ENCODE assay signal across 22 cellular contexts in genomic region chr18:37381554-37381953, GRCh38.
DNase-seq lines count a peak whose midpoint lies in the region; ATAC-seq and TF ChIP-seq lines count a peak whose summit lies in the region.
"Had no signal": no experiment of that assay in that cellular context is flagged by ENCODE, and none has a peak within 500 bp of the region (broad histone marks: within the 10 kb centered on the region; RNA-seq: fewer than 3 reads in every experiment).

No MANE protein-coding gene starts in this region.

- H3K4me1 Mint-ChIP-seq in endodermal cell (peaks cover 11% of the 10 kb centered on the region), neural progenitor cell (no peaks in the 10 kb centered on the region)
- no peaks in the 10 kb centered on the region for H3K4me1 Mint-ChIP-seq in stimulated activated memory B cell treated with anti-CD40 and anti-IgM and Interleukin-4, amounts not matched to agents 10 μg/mL and 1 μg/mL and 100 μg/mL, for 72 hours
- H3K4me1 Mint-ChIP-seq: B cell, CD14-positive monocyte had no signal

- H3K4me1 ChIP-seq in endodermal cell (ENCODE audit: control insufficient read depth, insufficient read depth, low read length) (no peaks in the 10 kb centered on the region), neural progenitor cell (peaks cover 5% of the 10 kb centered on the region)
- H3K4me1 ChIP-seq: SJCRH30 had no signal

- H3K36me3 ChIP-seq in endodermal cell (ENCODE audit: control insufficient read depth, insufficient read depth, low read length) (no peaks in the 10 kb centered on the region), neural progenitor cell (no peaks in the 10 kb centered on the region)
- H3K36me3 ChIP-seq: SJCRH30 had no signal

- peak; percentile 67 for TF ChIP-seq CTCF in endodermal cell (conservative IDR thresholded peaks at IDR 0.05)
- peak; percentile 20 for TF ChIP-seq CTCF in neural progenitor cell (IDR thresholded peaks at IDR 0.05)

- H3K4me3 ChIP-seq in endodermal cell (ENCODE audit: low read length) (no peak overlapping the region), neural progenitor cell (no peak overlapping the region)
- H3K4me3 ChIP-seq: PC-9, SJCRH30 had no signal

- no peaks in the 10 kb centered on the region for H3K9me3 ChIP-seq in endodermal cell (ENCODE audit: control insufficient read depth, low read length)
- no peaks in the 10 kb centered on the region for H3K9me3 ChIP-seq in neural progenitor cell (ENCODE audit: low read depth)
- H3K9me3 ChIP-seq: SJCRH30 had no signal

- H3K27me3 Mint-ChIP-seq in endodermal cell (ENCODE audit: insufficient read depth) (peaks cover 19% of the 10 kb centered on the region), neural progenitor cell (ENCODE audit: insufficient read depth, low read depth) (peaks cover 10% of the 10 kb centered on the region)
- peaks cover 13% of the 10 kb centered on the region for H3K27me3 Mint-ChIP-seq in stimulated activated memory B cell treated with anti-CD40 and anti-IgM and Interleukin-4, amounts not matched to agents 10 μg/mL and 1 μg/mL and 100 μg/mL, for 72 hours

- H3K4me3 Mint-ChIP-seq in endodermal cell (no peak overlapping the region), neural progenitor cell (no peak overlapping the region)
- H3K4me3 Mint-ChIP-seq in stimulated activated memory B cell treated with anti-CD40 and anti-IgM and Interleukin-4, amounts not matched to agents 10 μg/mL and 1 μg/mL and 100 μg/mL, for 72 hours: no peak overlapping the region
- H3K4me3 Mint-ChIP-seq: B cell; CD14-positive monocyte; CD8-positive, alpha-beta memory T cell had no signal

- no peak overlapping the region for H3K9ac ChIP-seq in endodermal cell (ENCODE audit: extremely low read depth, low read length, poor library complexity, severe bottlenecking)
- H3K9ac ChIP-seq in neural progenitor cell: no peak overlapping the region

- H3K36me3 Mint-ChIP-seq in endodermal cell (ENCODE audit: low read depth) (no peaks in the 10 kb centered on the region), neural progenitor cell (no peaks in the 10 kb centered on the region)
- no peaks in the 10 kb centered on the region for H3K36me3 Mint-ChIP-seq in stimulated activated memory B cell treated with anti-CD40 and anti-IgM and Interleukin-4, amounts not matched to agents 10 μg/mL and 1 μg/mL and 100 μg/mL, for 72 hours
- H3K36me3 Mint-ChIP-seq: CD14-positive monocyte; CD8-positive, alpha-beta memory T cell had no signal

- H3K27me3 ChIP-seq in endodermal cell (ENCODE audit: control insufficient read depth, insufficient read depth, low read length, poor library complexity, severe bottlenecking) (peaks cover 12% of the 10 kb centered on the region), neural progenitor cell (no peaks in the 10 kb centered on the region)
- H3K27me3 ChIP-seq: SJCRH30 had no signal

- no peak overlapping the region for H2AFZ ChIP-seq in neural progenitor cell (replicated peaks)
- H2AFZ ChIP-seq: PC-9 had no signal

- H3K4me2 ChIP-seq in neural progenitor cell: no peak overlapping the region
- H3K4me2 ChIP-seq: PC-9 had no signal

- no peak for ATAC-seq in stimulated activated memory B cell treated with anti-CD40 and anti-IgM and Interleukin-4, amounts not matched to agents 10 μg/mL and 1 μg/mL and 100 μg/mL, for 72 hours
- ATAC-seq: Right ventricle myocardium inferior had no signal

- H3K9me3 Mint-ChIP-seq in endodermal cell: no peaks in the 10 kb centered on the region
- no peaks in the 10 kb centered on the region for H3K9me3 Mint-ChIP-seq in neural progenitor cell
- H3K9me3 Mint-ChIP-seq in stimulated activated memory B cell treated with anti-CD40 and anti-IgM and Interleukin-4, amounts not matched to agents 10 μg/mL and 1 μg/mL and 100 μg/mL, for 72 hours: peaks cover 9% of the 10 kb centered on the region
- H3K9me3 Mint-ChIP-seq: CD8-positive, alpha-beta memory T cell had no signal

- H4K20me1 ChIP-seq in neural progenitor cell (ENCODE audit: low read depth): no peaks in the 10 kb centered on the region

- no peak overlapping the region for H3K27ac Mint-ChIP-seq in endodermal cell
- no peak overlapping the region for H3K27ac Mint-ChIP-seq in neural progenitor cell
- H3K27ac Mint-ChIP-seq in stimulated activated memory B cell treated with anti-CD40 and anti-IgM and Interleukin-4, amounts not matched to agents 10 μg/mL and 1 μg/mL and 100 μg/mL, for 72 hours: no peak overlapping the region
- H3K27ac Mint-ChIP-seq: B cell; CD14-positive monocyte; CD8-positive, alpha-beta memory T cell had no signal

- H3K79me2 ChIP-seq in neural progenitor cell (ENCODE audit: low read depth): no peaks in the 10 kb centered on the region

- DNase-seq in DMS53 (lab: John Stamatoyannopoulos, UW) (peak; percentile 8), DMS53 treated with DMSO at 0.1 percent for 48 hours (lab: John Stamatoyannopoulos, UW; ENCODE audit: unreplicated experiment) (no peak), endodermal cell (peak; percentile 83), neural progenitor cell (ENCODE audit: low spot score) (no peak), NCI-H2107 (lab: John Stamatoyannopoulos, UW) (no peak), dermis blood vessel endothelial cell (no peak)
- DNase-seq: Calu3; CD8-positive, alpha-beta memory T cell; DMS153; KBM-7; MM.1S; NCI-H2029; NCI-H446 treated with DMSO at 0.1 percent for 48 hours; NCI-H526; NCI-H82; PC-9; SJCRH30 had no signal

- H3F3A ChIP-seq in neural progenitor cell (ENCODE audit: low read depth): no peaks in the 10 kb centered on the region

- no peak overlapping the region for H3K27ac ChIP-seq in endodermal cell (ENCODE audit: low read depth, low read length)
- no peak overlapping the region for H3K27ac ChIP-seq in neural progenitor cell
- H3K27ac ChIP-seq: 22Rv1, PC-9, SJCRH30 had no signal

- 78% methylated on average over 2 of the region's 2 CpGs; no CpG with 5 or more reads in 1 of the 2 experiments for WGBS in endodermal cell (ENCODE audit: insufficient coverage in 1 of 2, insufficient read length in 1 of 2), 2 experiments

Comparison
In these comparisons a context has a peak if more than half of its experiments do, and no peak if none do; other contexts are left out.
1. DNase-seq: peak in DMS53 (single experiment) and endodermal cell (single experiment); none in DMS53 treated with DMSO at 0.1 percent for 48 hours (single experiment), neural progenitor cell (single experiment), NCI-H2107 (single experiment) and dermis blood vessel endothelial cell (single experiment).